18 cellular contexts compared by ENCODE assay signal in the genomic region with DNA sequence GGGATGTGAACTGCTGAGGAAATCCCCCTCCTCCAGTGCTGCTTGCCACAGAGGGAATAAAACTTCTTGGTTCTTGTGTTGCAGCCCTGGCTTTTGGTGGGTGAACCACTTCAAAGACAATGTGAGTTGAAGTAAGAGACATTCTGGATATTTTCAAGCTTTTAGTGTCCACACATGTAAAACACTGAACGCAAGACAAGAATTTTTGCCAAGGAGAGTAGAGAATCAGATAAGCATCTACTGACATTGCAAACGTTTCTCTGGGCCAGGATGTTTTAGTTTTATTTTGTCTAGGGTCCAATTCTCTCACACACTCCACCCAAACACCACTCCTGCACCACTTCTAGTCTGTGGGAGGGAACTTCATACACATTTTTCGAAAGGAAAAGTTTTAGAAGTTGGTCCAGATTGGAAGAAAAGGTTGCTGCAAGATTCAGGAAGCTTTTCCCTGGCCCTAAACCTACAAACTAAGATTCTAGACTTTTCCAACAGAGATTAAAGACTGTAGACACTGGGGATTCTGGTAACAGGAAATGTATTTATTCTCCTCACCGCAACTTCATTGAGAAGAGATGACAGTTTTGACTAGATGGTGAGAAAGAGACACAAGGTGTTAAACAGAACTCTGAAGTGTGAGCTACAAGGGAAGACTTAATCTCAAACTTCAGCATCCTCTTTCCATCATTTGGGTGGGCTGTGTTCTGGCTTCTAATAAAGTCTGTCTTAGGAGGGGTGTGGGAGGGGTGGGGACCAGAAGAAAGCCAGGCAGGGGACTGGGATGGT. TPM values are rescaled to one million over a fixed set of nuclear protein-coding genes. Genes with fewer than 3 reads are reported as not detected.
DNase-seq lines count a peak whose midpoint lies in the region; ATAC-seq and TF ChIP-seq lines count a peak whose summit lies in the region.
"Had no signal": no experiment of that assay in that cellular context is flagged by ENCODE, and none has a peak within 500 bp of the region (broad histone marks: within the 10 kb centered on the region; RNA-seq: fewer than 3 reads in every experiment).

No MANE protein-coding gene starts in this region.

- peak; percentile 70 for ATAC-seq in stimulated activated naive CD8-positive, alpha-beta T cell treated with anti-CD3 and anti-CD28 coated beads, Interleukin-15, amount 100 ng/mL, for 72 hours

- DNase-seq in activated naive CD4-positive, alpha-beta T cell treated with anti-CD3 and anti-CD28 coated beads, Interleukin-2, amount 10 ng/mL, durations not matched to agents 7 days and 5 days = peak; percentile 35
- DNase-seq in activated naive CD4-positive, alpha-beta T cell treated with Interleukin-2 at 50 U/mL for 16 hours = no peak
- no peak for DNase-seq in T-helper 2 cell treated with Interferon-gamma antibody and Interleukin-4, amounts not matched to agents 5 μg/mL and 100 μg/mL, for 36 hours (ENCODE audit: low spot score)
- DNase-seq in fibroblast of villous mesenchyme (ENCODE audit: low read depth) (peak; percentile 73), NCI-H1694 (lab: John Stamatoyannopoulos, UW) (no peak), tibial nerve (ENCODE audit: low spot score in 2 of 2) (no peak), type B pancreatic cell (ENCODE audit: extremely low spot score, unreplicated experiment) (no peak)
- DNase-seq in stimulated activated naive CD8-positive, alpha-beta T cell treated with anti-CD3 and anti-CD28 coated beads, Interleukin-15, amount 100 ng/mL, for 72 hours = no peak
- DNase-seq: dorsolateral prefrontal cortex, left ventricle myocardium inferior, MM.1S, NCI-H2081 treated with DMSO at 0.1 percent for 48 hours, NCI-H774, SW 1271, tibial artery had no signal

- WGBS in tibial nerve, 2 donors = 50 to 61% methylated on average over 4 of the region's 4 CpGs

- no peaks in the 10 kb centered on the region for H3K4me1 ChIP-seq in tibial nerve
- H3K4me1 ChIP-seq: tibial artery had no signal

- peaks cover 75% of the 10 kb centered on the region for H3K4me1 Mint-ChIP-seq in activated naive CD4-positive, alpha-beta T cell treated with anti-CD3 and anti-CD28 coated beads, Interleukin-2, amount 10 ng/mL, durations not matched to agents 7 days and 5 days
- peaks cover 59% of the 10 kb centered on the region for H3K4me1 Mint-ChIP-seq in T-helper 2 cell treated with Interferon-gamma antibody and Interleukin-4, amounts not matched to agents 5 μg/mL and 100 μg/mL, for 36 hours (ENCODE audit: low read depth)
- H3K4me1 Mint-ChIP-seq in stimulated activated naive CD8-positive, alpha-beta T cell treated with anti-CD3 and anti-CD28 coated beads, Interleukin-15, amount 100 ng/mL, for 72 hours = peaks cover 90% of the 10 kb centered on the region
- no peaks in the 10 kb centered on the region for H3K4me1 Mint-ChIP-seq in type B pancreatic cell (ENCODE audit: unreplicated experiment)

- TF ChIP-seq POLR2A in tibial nerve (IDR thresholded peaks at IDR 0.05) = no peak

- no peak for TF ChIP-seq CTCF in fibroblast of villous mesenchyme (IDR thresholded peaks at IDR 0.05; ENCODE audit: insufficient read depth, low read depth, low read length)
- TF ChIP-seq CTCF in tibial nerve (IDR thresholded peaks at IDR 0.05) = no peak
- no peak for TF ChIP-seq CTCF in type B pancreatic cell (conservative IDR thresholded peaks at IDR 0.05)

- CTCF ChIA-PET in activated naive CD4-positive, alpha-beta T cell treated with anti-CD3 and anti-CD28 coated beads, Interleukin-2, amount 10 ng/mL, durations not matched to agents 7 days and 5 days (lab: Charles Lee) = interaction anchor here (1.1 to 2.5 kb wide), 3 partner anchors 11 to 53 kb away, joined by 3 to 5 read pairs (median 4); no protein-coding TSS in a partner anchor

- H3K36me3 Mint-ChIP-seq in activated naive CD4-positive, alpha-beta T cell treated with anti-CD3 and anti-CD28 coated beads, Interleukin-2, amount 10 ng/mL, durations not matched to agents 7 days and 5 days = no peaks in the 10 kb centered on the region
- H3K36me3 Mint-ChIP-seq in T-helper 2 cell treated with Interferon-gamma antibody and Interleukin-4, amounts not matched to agents 5 μg/mL and 100 μg/mL, for 36 hours (ENCODE audit: low read depth) = peaks cover 4% of the 10 kb centered on the region
- no peaks in the 10 kb centered on the region for H3K36me3 Mint-ChIP-seq in type B pancreatic cell

- H3K36me3 ChIP-seq in tibial nerve = no peaks in the 10 kb centered on the region
- H3K36me3 ChIP-seq: left ventricle myocardium inferior, tibial artery had no signal

- H3K4me3 Mint-ChIP-seq in activated naive CD4-positive, alpha-beta T cell treated with anti-CD3 and anti-CD28 coated beads, Interleukin-2, amount 10 ng/mL, durations not matched to agents 7 days and 5 days = no peak overlapping the region
- H3K4me3 Mint-ChIP-seq in T-helper 2 cell treated with Interferon-gamma antibody and Interleukin-4, amounts not matched to agents 5 μg/mL and 100 μg/mL, for 36 hours = peak overlapping the region; percentile 54
- peak overlapping the region; percentile 55 to 75 for H3K4me3 Mint-ChIP-seq in stimulated activated naive CD8-positive, alpha-beta T cell treated with anti-CD3 and anti-CD28 coated beads, Interleukin-15, amount 100 ng/mL, for 72 hours
- no peak overlapping the region for H3K4me3 Mint-ChIP-seq in type B pancreatic cell

- TF ChIP-seq EP300 in tibial nerve (IDR thresholded peaks at IDR 0.05) = no peak

- H3K27me3 Mint-ChIP-seq in activated naive CD4-positive, alpha-beta T cell treated with anti-CD3 and anti-CD28 coated beads, Interleukin-2, amount 10 ng/mL, durations not matched to agents 7 days and 5 days = peaks cover 8% of the 10 kb centered on the region
- no peaks in the 10 kb centered on the region for H3K27me3 Mint-ChIP-seq in T-helper 2 cell treated with Interferon-gamma antibody and Interleukin-4, amounts not matched to agents 5 μg/mL and 100 μg/mL, for 36 hours (ENCODE audit: low read depth)
- peaks cover 55% of the 10 kb centered on the region for H3K27me3 Mint-ChIP-seq in stimulated activated naive CD8-positive, alpha-beta T cell treated with anti-CD3 and anti-CD28 coated beads, Interleukin-15, amount 100 ng/mL, for 72 hours
- no peaks in the 10 kb centered on the region for H3K27me3 Mint-ChIP-seq in type B pancreatic cell

- no peaks in the 10 kb centered on the region for H3K27me3 ChIP-seq in tibial nerve
- H3K27me3 ChIP-seq: tibial artery had no signal

- no peak overlapping the region for H3K27ac ChIP-seq in tibial nerve
- H3K27ac ChIP-seq: dorsolateral prefrontal cortex, left ventricle myocardium inferior, tibial artery had no signal

- no peaks in the 10 kb centered on the region for H3K9me3 ChIP-seq in tibial nerve

- no peaks in the 10 kb centered on the region for H3K9me3 Mint-ChIP-seq in activated naive CD4-positive, alpha-beta T cell treated with anti-CD3 and anti-CD28 coated beads, Interleukin-2, amount 10 ng/mL, durations not matched to agents 7 days and 5 days
- H3K9me3 Mint-ChIP-seq in T-helper 2 cell treated with Interferon-gamma antibody and Interleukin-4, amounts not matched to agents 5 μg/mL and 100 μg/mL, for 36 hours = no peaks in the 10 kb centered on the region
- no peaks in the 10 kb centered on the region for H3K9me3 Mint-ChIP-seq in stimulated activated naive CD8-positive, alpha-beta T cell treated with anti-CD3 and anti-CD28 coated beads, Interleukin-15, amount 100 ng/mL, for 72 hours
- peaks cover 15% of the 10 kb centered on the region for H3K9me3 Mint-ChIP-seq in type B pancreatic cell

- H3K4me3 ChIP-seq in fibroblast of villous mesenchyme (ENCODE audit: low read depth, low read length) (no peak overlapping the region), tibial nerve (no peak overlapping the region)
- H3K4me3 ChIP-seq: dorsolateral prefrontal cortex, left ventricle myocardium inferior, tibial artery had no signal

- H3K27ac Mint-ChIP-seq in activated naive CD4-positive, alpha-beta T cell treated with anti-CD3 and anti-CD28 coated beads, Interleukin-2, amount 10 ng/mL, durations not matched to agents 7 days and 5 days = peak overlapping the region; percentile 67
- peak overlapping the region; percentile 79 for H3K27ac Mint-ChIP-seq in T-helper 2 cell treated with Interferon-gamma antibody and Interleukin-4, amounts not matched to agents 5 μg/mL and 100 μg/mL, for 36 hours
- peak overlapping the region in 1 of 2 donors; percentile 75 for H3K27ac Mint-ChIP-seq in stimulated activated naive CD8-positive, alpha-beta T cell treated with anti-CD3 and anti-CD28 coated beads, Interleukin-15, amount 100 ng/mL, for 72 hours
- no peak overlapping the region for H3K27ac Mint-ChIP-seq in type B pancreatic cell

RNA-seq across cellular contexts. Expression of gene FASLG, which starts 16.1 kb away (rescaled TPM):
- total RNA-seq in fibroblast of villous mesenchyme (not detected in 2 replicates), tibial nerve (not detected), type B pancreatic cell (ENCODE audit: low replicate concordance) (not detected in 2 replicates)
- total RNA-seq: fibroblast of lung, HT1080, left ventricle myocardium inferior, renal cortical epithelial cell had no signal

Comparison
In these comparisons a context has a peak if more than half of its experiments do, and no peak if none do; other contexts are left out.
1. DNase-seq: peak in activated naive CD4-positive, alpha-beta T cell treated with anti-CD3 and anti-CD28 coated beads, Interleukin-2, amount 10 ng/mL, durations not matched to agents 7 days and 5 days (single experiment) and fibroblast of villous mesenchyme (single experiment); none in activated naive CD4-positive, alpha-beta T cell treated with Interleukin-2 at 50 U/mL for 16 hours (single experiment), T-helper 2 cell treated with Interferon-gamma antibody and Interleukin-4, amounts not matched to agents 5 μg/mL and 100 μg/mL, for 36 hours (single experiment), stimulated activated naive CD8-positive, alpha-beta T cell treated with anti-CD3 and anti-CD28 coated beads, Interleukin-15, amount 100 ng/mL, for 72 hours (0 of 2), NCI-H1694 (single experiment), tibial nerve (0 of 2) and type B pancreatic cell (single experiment).
2. H3K4me3 Mint-ChIP-seq: peak in T-helper 2 cell treated with Interferon-gamma antibody and Interleukin-4, amounts not matched to agents 5 μg/mL and 100 μg/mL, for 36 hours (single experiment) and stimulated activated naive CD8-positive, alpha-beta T cell treated with anti-CD3 and anti-CD28 coated beads, Interleukin-15, amount 100 ng/mL, for 72 hours (2 of 2); none in activated naive CD4-positive, alpha-beta T cell treated with anti-CD3 and anti-CD28 coated beads, Interleukin-2, amount 10 ng/mL, durations not matched to agents 7 days and 5 days (single experiment) and type B pancreatic cell (single experiment).